Comparison of ENCODE assay signal across 9 cellular contexts in the genomic region with DNA sequence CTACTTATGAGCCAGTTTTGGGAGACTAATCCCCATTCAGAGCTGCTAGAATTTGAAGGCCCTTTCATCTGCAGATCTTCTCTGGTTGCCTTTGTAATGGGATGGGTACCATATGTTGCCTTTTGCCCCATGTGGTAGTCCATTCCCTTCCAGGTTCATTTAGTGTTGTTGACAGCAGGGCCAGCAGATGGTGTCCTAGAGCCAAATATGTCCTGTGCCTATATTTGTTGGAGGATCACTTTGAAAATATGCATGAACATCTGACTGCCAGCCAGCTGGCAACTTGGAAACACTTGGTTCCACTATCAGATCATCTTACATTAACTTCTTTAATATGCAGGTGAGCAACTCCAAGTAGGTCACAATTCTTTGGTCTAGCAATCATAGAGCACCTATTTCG. TPM values are rescaled to one million over a fixed set of nuclear protein-coding genes. Genes with fewer than 3 reads are reported as not detected.
DNase-seq lines count a peak whose midpoint lies in the region; ATAC-seq, FAIRE-seq and TF ChIP-seq lines count a peak whose summit lies in the region.
"Had no signal": no experiment of that assay in that cellular context is flagged by ENCODE, and none has a peak within 500 bp of the region (broad histone marks: within the 10 kb centered on the region; RNA-seq: fewer than 3 reads in every experiment).

No MANE protein-coding gene starts in this region.

- no peak overlapping the region for H3K4ac ChIP-seq in H1 (replicated peaks; ENCODE audit: insufficient read length, low read depth, low read length)

- no peak overlapping the region for H4K8ac ChIP-seq in H1 (ENCODE audit: extremely low read depth, insufficient read depth, low read length)

- H3K27ac ChIP-seq in AG04450 (ENCODE audit: low read depth, low read length) (no peak overlapping the region), H1 (ENCODE audit: low read depth, low read length) (no peak overlapping the region)
- H3K27ac ChIP-seq: ovary had no signal

- H4K5ac ChIP-seq in H1 (ENCODE audit: insufficient read length, low read depth, low read length): no peak overlapping the region

- H3K14ac ChIP-seq in H1 (ENCODE audit: insufficient read length): no peak overlapping the region

- H3K23me2 ChIP-seq in H1 (ENCODE audit: low read depth, low read length): no peaks in the 10 kb centered on the region; the same call in 1 of the 2 replicates

- no peak overlapping the region for H3K23ac ChIP-seq in H1 (ENCODE audit: insufficient read length)

- no peak overlapping the region for H3K18ac ChIP-seq in H1 (ENCODE audit: extremely low read depth, low read length)

- FAIRE-seq in H1 (lab: Jason Lieb, UNC): peak; percentile 98

- no peaks in the 10 kb centered on the region for H3K79me1 ChIP-seq in H1 (ENCODE audit: low read depth, low read length)

- peaks cover 0 to 3% (median 0%) of the 10 kb centered on the region in 4 experiments; a peak in 1 of 8 replicates for H3K36me3 ChIP-seq in H1 (ENCODE audit: control insufficient read depth in 2 of 4, insufficient read depth in 4 of 4, low read length in 3 of 4)
- H3K36me3 ChIP-seq: ovary had no signal

- H4K91ac ChIP-seq in H1 (replicated peaks; ENCODE audit: insufficient read length, low read length): no peak overlapping the region

- TF ChIP-seq EP300 in H1 (IDR thresholded peaks at IDR 0.05; ENCODE audit: borderline replicate concordance in 1 of 2, low read depth in 2 of 2, low read length in 2 of 2): no peak

- CTCF ChIA-PET in AG04450 (lab: Charles Lee): interaction anchor here (0.8 to 3.3 kb wide), 27 partner anchors 9 to 986 kb away, joined by 3 to 72 read pairs (median 4); no protein-coding TSS in a partner anchor
- CTCF ChIA-PET in H1 (lab: Charles Lee; ENCODE audit: partially characterized antibody): interaction anchor here (0.6 to 5.2 kb wide), 34 partner anchors 9 to 1210 kb away, joined by 3 to 73 read pairs (median 3); a partner anchor contains a TSS

- DNase-seq in AG04450 (ENCODE audit: low read depth, low spot score): peak; percentile 62
- peak; percentile 33 for DNase-seq in NCI-H345 (lab: John Stamatoyannopoulos, UW)
- DNase-seq in activated CD4-positive, alpha-beta T cell treated with anti-CD3 and anti-CD28 coated beads for 48 hours: peak; percentile 58
- DNase-seq in H1 (ENCODE audit: low read depth in 1 of 2, low spot score in 2 of 2): peak in 1 of 2 experiments; percentile 60
- peak; percentile 58 for DNase-seq in mucosa of gallbladder (ENCODE audit: low spot score)
- peak; percentile 65 for DNase-seq in stromal cell of bone marrow (ENCODE audit: low read depth)

- no peak overlapping the region for H3K4me3 ChIP-seq in AG04450 (ENCODE audit: low read depth, low read length)
- H3K4me3 ChIP-seq in H1 (ENCODE audit: extremely low read depth in 1 of 4, insufficient read depth in 2 of 4, low read depth in 3 of 4, low read length in 4 of 4): no peak overlapping the region
- H3K4me3 ChIP-seq: ovary had no signal

- H4K20me1 ChIP-seq in H1 (replicated peaks in 1 of 2; ENCODE audit: control insufficient read depth in 1 of 2, insufficient read depth in 2 of 2, low read length in 2 of 2): no peaks in the 10 kb centered on the region

- TF ChIP-seq CTCF in AG04450 (IDR thresholded peaks at IDR 0.05; ENCODE audit: low read depth, low read length) (peak; percentile 86), H1 (IDR thresholded peaks at IDR 0.05; ENCODE audit: control extremely low read depth in 1 of 3, insufficient read depth in 1 of 3, low read depth in 1 of 3, low read length in 3 of 3) (peak; percentile 23 to 87 (median 70))

- peak; percentile 63 for ATAC-seq in GM18508 (IDR thresholded peaks at IDR 0.05; ENCODE audit: insufficient read depth, unreplicated experiment)
- peak; percentile 67 for ATAC-seq in HG03103 (IDR thresholded peaks at IDR 0.05; ENCODE audit: low read depth, unreplicated experiment)

- H3K9me3 ChIP-seq in AG04450 (ENCODE audit: control insufficient read depth, insufficient read depth, low read length) (peaks cover 6% of the 10 kb centered on the region), H1 (ENCODE audit: insufficient read depth in 2 of 2, low read depth in 1 of 2, low read length in 1 of 2) (peaks cover 10 to 15% of the 10 kb centered on the region in 2 experiments)
- H3K9me3 ChIP-seq: ovary had no signal

- peak; percentile 89 to 94 for TF ChIP-seq RAD21 in H1 (IDR thresholded peaks at IDR 0.05 in 1 of 2, conservative IDR thresholded peaks at IDR 0.05 in 1 of 2; ENCODE audit: low read depth in 2 of 2, low read length in 2 of 2)

- H3K9ac ChIP-seq in H1 (replicated peaks in 1 of 4; ENCODE audit: extremely low read depth in 1 of 4, low read depth in 3 of 4, low read length in 3 of 4): no peak overlapping the region

- H3K4me1 ChIP-seq in H1 (replicated peaks in 1 of 4; ENCODE audit: control insufficient read depth in 3 of 4, insufficient read depth in 4 of 4, low read length in 3 of 4): peaks cover 0 to 1% (median 0%) of the 10 kb centered on the region in 4 experiments; a peak in 2 of 7 replicates

- POLR2A ChIA-PET in AG04450 (lab: Yijun Ruan, JAX) (no interaction called here), H1 (lab: Charles Lee; ENCODE audit: partially characterized antibody) (no interaction called here)

- H3K27me3 ChIP-seq in AG04450 (ENCODE audit: control insufficient read depth, insufficient read depth, low read length) (no peaks in the 10 kb centered on the region), H1 (replicated peaks in 1 of 4; ENCODE audit: control insufficient read depth in 3 of 4, extremely low read depth in 1 of 4, insufficient read depth in 3 of 4, low read length in 3 of 4) (no peaks in the 10 kb centered on the region)
- H3K27me3 ChIP-seq: ovary had no signal

- TF ChIP-seq POLR2A in H1 (IDR thresholded peaks at IDR 0.05; ENCODE audit: control extremely low read depth in 1 of 2, low read depth in 2 of 2, low read length in 2 of 2): no peak

- H2BK120ac ChIP-seq in H1 (replicated peaks; ENCODE audit: low read depth, low read length): no peak overlapping the region

- no peak overlapping the region for H2AK5ac ChIP-seq in H1 (ENCODE audit: low read depth, low read length)

- no peak overlapping the region for H3K4me2 ChIP-seq in H1 (ENCODE audit: insufficient read depth in 1 of 2, low read depth in 2 of 2, low read length in 2 of 2)

- no peak overlapping the region for H2BK20ac ChIP-seq in H1 (ENCODE audit: low read length)

- no peak overlapping the region for H2BK12ac ChIP-seq in H1 (ENCODE audit: low read depth, low read length)

- no peaks in the 10 kb centered on the region for H3K79me2 ChIP-seq in H1 (ENCODE audit: control insufficient read depth in 1 of 2, insufficient read depth in 2 of 2, low read length in 2 of 2)

- H2BK5ac ChIP-seq in H1 (ENCODE audit: low read depth, low read length): no peak overlapping the region

- H3K56ac ChIP-seq in H1 (replicated peaks; ENCODE audit: insufficient read length, low read depth, low read length): no peak overlapping the region

- no peak overlapping the region for H2BK15ac ChIP-seq in H1 (ENCODE audit: low read length)

- no peak overlapping the region for H2AFZ ChIP-seq in H1 (ENCODE audit: low read length)

- WGBS in H1 (ENCODE audit: extremely low coverage in 1 of 2, insufficient coverage in 1 of 2, insufficient read length in 1 of 2, insufficient replicate concordance in 2 of 2, low coverage in 1 of 2, low lambda C conversion rate in 2 of 2, missing lambda C conversion rate in 1 of 2), 2 experiments: 89% methylated on average over 1 of the region's 1 CpG; no CpG with 5 or more reads in 1 of the 2 experiments

TF ChIP-seq in H1, 55 proteins besides CTCF, POLR2A, EP300 and RAD21:
- TF ChIP-seq TCF12 (IDR thresholded peaks at IDR 0.05; ENCODE audit: low read depth, low read length) (0 out of 2 replicates have a peak, but pooled peaks have one; percentile 42), YY1 (IDR thresholded peaks at IDR 0.05; ENCODE audit: low read depth, low read length) (0 out of 2 replicates have a peak, but pooled peaks have one; percentile 46), CTBP2 (IDR thresholded peaks at IDR 0.05; ENCODE audit: borderline replicate concordance, insufficient read depth, insufficient read length, low read length) (no peak), BCL11A (IDR thresholded peaks at IDR 0.05; ENCODE audit: low read depth in 2 of 2, low read length in 2 of 2) (no peak), JUND (IDR thresholded peaks at IDR 0.05; ENCODE audit: low read length) (no peak)
- TF ChIP-seq, protein P1, sequence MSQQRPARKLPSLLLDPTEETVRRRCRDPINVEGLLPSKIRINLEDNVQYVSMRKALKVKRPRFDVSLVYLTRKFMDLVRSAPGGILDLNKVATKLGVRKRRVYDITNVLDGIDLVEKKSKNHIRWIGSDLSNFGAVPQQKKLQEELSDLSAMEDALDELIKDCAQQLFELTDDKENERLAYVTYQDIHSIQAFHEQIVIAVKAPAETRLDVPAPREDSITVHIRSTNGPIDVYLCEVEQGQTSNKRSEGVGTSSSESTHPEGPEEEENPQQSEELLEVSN (IDR thresholded peaks at IDR 0.05): no peak

RNA-seq across cellular contexts. Expression of a gene that starts 30.4 kb away (rescaled TPM):
- polyA plus RNA-seq in AG04450 (2011; rRNA removed): 1.4 and 1.9 TPM in 2 replicates
- polyA minus RNA-seq in AG04450 (2011; rRNA and poly(A)+ RNA removed): 5.1 and 5.6 TPM in 2 replicates
- total RNA-seq in H1 (2021; fragmentation: NEBNext Ultra II Directional; extraction: Animal tissue kit (Norgen Biotek cat#: 25700)): not detected in 2 replicates
- polyA plus RNA-seq in H1 (2011; rRNA removed): not detected in 2 replicates
- not detected for polyA plus RNA-seq in H1 (2011; cell fraction: cytosol; rRNA removed)
- polyA plus RNA-seq in H1 (2011; cell fraction: nucleus; rRNA removed): not detected
- polyA plus RNA-seq in H1 (2012, experiment 1 of 2): not detected in 4 replicates
- polyA plus RNA-seq in H1 (2012, experiment 2 of 2): not detected
- polyA plus RNA-seq in H1 (2013, experiment 1 of 2): not detected
- not detected for polyA plus RNA-seq in H1 (2013, experiment 2 of 2)
- polyA minus RNA-seq in H1 (2011; rRNA and poly(A)+ RNA removed): not detected in 2 replicates
- not detected for polyA minus RNA-seq in H1 (2011; cell fraction: cytosol; rRNA and poly(A)+ RNA removed)
- polyA minus RNA-seq in H1 (2011; cell fraction: nucleus; rRNA and poly(A)+ RNA removed): not detected
- not detected for total RNA-seq in mucosa of gallbladder
